ENCODE assay signal across 8 cellular contexts in genomic region chr14:73887704-73888459, GRCh38. TPM values are rescaled to one million over a fixed set of nuclear protein-coding genes. Genes with fewer than 3 reads are reported as not detected.
A peak's percentile ranks its signal among the peaks of the same experiment; 100 is the strongest.
DNase-seq lines count a peak whose midpoint lies in the region; ATAC-seq and TF ChIP-seq lines count a peak whose summit lies in the region.

No MANE protein-coding gene starts in this region.

- intact Hi-C loops in transverse colon (cut with DNase I; ENCODE audit: low total_unique reads) (no loop called here), mucosa of descending colon (cut with DNase I, micrococcal nuclease) (no loop called here)

- TF ChIP-seq CTCF in transverse colon (IDR thresholded peaks at IDR 0.05): no peak
- TF ChIP-seq CTCF in mucosa of descending colon (IDR thresholded peaks at IDR 0.05): no peak

- peaks cover 4 to 16% of the 10 kb centered on the region in 2 donors for H3K36me3 Mint-ChIP-seq in activated T-cell treated with anti-CD3 and anti-CD28 coated beads, Interleukin-2, amount 50 U/mL, for 72 hours (ENCODE audit: insufficient read depth in 2 of 2)
- H3K36me3 Mint-ChIP-seq in activated naive CD8-positive, alpha-beta T cell: peaks cover 2% of the 10 kb centered on the region

- H3K9me3 Mint-ChIP-seq in activated T-cell treated with anti-CD3 and anti-CD28 coated beads, Interleukin-2, amount 50 U/mL, for 72 hours: no peaks in the 10 kb centered on the region
- H3K9me3 Mint-ChIP-seq in activated naive CD8-positive, alpha-beta T cell (ENCODE audit: low read depth): no peaks in the 10 kb centered on the region

- no peaks in the 10 kb centered on the region for H3K27me3 ChIP-seq in transverse colon

- H3K4me3 ChIP-seq in transverse colon (peak overlapping the region in 3 of 4 donors; percentile 72 to 94 (median 92)), mucosa of descending colon (no peak overlapping the region)

- in situ Hi-C loops in transverse colon (cut with MboI; ENCODE audit: low pct_ligation_motif_present in 1 of 4, low pct_unique_long_range_greater_than_20kb in 1 of 4, low sequenced_read_pairs in 3 of 4): no loop called here

- H3K27ac ChIP-seq in transverse colon: peak overlapping the region; percentile 92 to 97 (median 95)

- 21 to 23% methylated on average over 7 of the region's 7 CpGs for WGBS in transverse colon (ENCODE audit: low coverage in 1 of 2), 2 donors

- H3K27ac Mint-ChIP-seq in activated T-cell treated with anti-CD3 and anti-CD28 coated beads, Interleukin-2, amount 50 U/mL, for 72 hours: peak overlapping the region; percentile 100
- peak overlapping the region; percentile 85 for H3K27ac Mint-ChIP-seq in activated naive CD8-positive, alpha-beta T cell

- H3K4me3 Mint-ChIP-seq in activated T-cell treated with anti-CD3 and anti-CD28 coated beads, Interleukin-2, amount 50 U/mL, for 72 hours: peak overlapping the region; percentile 97 to 98
- H3K4me3 Mint-ChIP-seq in activated naive CD8-positive, alpha-beta T cell: peak overlapping the region; percentile 98

- H3K4me1 ChIP-seq in transverse colon (peaks cover 6 to 30% (median 23%) of the 10 kb centered on the region in 4 donors), mucosa of descending colon (ENCODE audit: low read depth) (peaks cover 10% of the 10 kb centered on the region)

- peaks cover 49% of the 10 kb centered on the region for H3K4me1 Mint-ChIP-seq in activated T-cell treated with anti-CD3 and anti-CD28 coated beads, Interleukin-2, amount 50 U/mL, for 72 hours (ENCODE audit: low read depth)
- peaks cover 49% of the 10 kb centered on the region for H3K4me1 Mint-ChIP-seq in activated naive CD8-positive, alpha-beta T cell (ENCODE audit: low read depth)

- no peak for TF ChIP-seq EP300 in transverse colon (IDR thresholded peaks at IDR 0.05; ENCODE audit: low read depth)

- TF ChIP-seq POLR2A in transverse colon (IDR thresholded peaks at IDR 0.05): no peak

- H3K27me3 Mint-ChIP-seq in activated T-cell treated with anti-CD3 and anti-CD28 coated beads, Interleukin-2, amount 50 U/mL, for 72 hours (ENCODE audit: low read depth): no peaks in the 10 kb centered on the region
- no peaks in the 10 kb centered on the region for H3K27me3 Mint-ChIP-seq in activated naive CD8-positive, alpha-beta T cell

- DNase-seq in activated T-cell treated with anti-CD3 and anti-CD28 coated beads, Interleukin-2, amount 50 U/mL, for 72 hours: no peak
- DNase-seq in activated T-cell treated with anti-CD3 and anti-CD28 coated beads, Interleukin-2, amount 50 U/mL, for 48 hours: no peak
- DNase-seq in kidney tubule cell (ENCODE audit: low spot score): peak; percentile 20
- DNase-seq in transverse colon: no peak
- DNase-seq in kidney glomerular epithelial cell (lab: John Stamatoyannopoulos, UW): no peak
- no peak for DNase-seq in mucosa of descending colon

- H3K36me3 ChIP-seq in transverse colon: peaks cover 0 to 3% (median 0%) of the 10 kb centered on the region in 4 donors
- H3K36me3 ChIP-seq in mucosa of descending colon (ENCODE audit: low read depth): no peaks in the 10 kb centered on the region

- H3K9me3 ChIP-seq in transverse colon (no peaks in the 10 kb centered on the region), mucosa of descending colon (no peaks in the 10 kb centered on the region)

- no peak for ATAC-seq in activated T-cell treated with anti-CD3 and anti-CD28 coated beads, Interleukin-2, amount 50 U/mL, for 72 hours (replicated peaks in 1 of 2)
- ATAC-seq in mucosa of descending colon (no peak), HG03521 (IDR thresholded peaks at IDR 0.05; ENCODE audit: unreplicated experiment) (no peak)

RNA-seq across cellular contexts. Expression of gene ZNF410, which starts 1.2 kb away (rescaled TPM):
- 10 to 100 TPM; 81.9 to 90.6 TPM for total RNA-seq in activated T-cell treated with anti-CD3 and anti-CD28 coated beads, Interleukin-2, amount 50 U/mL, for 72 hours
- total RNA-seq in transverse colon (100 to 1,000 TPM in 1 of 4 donors, 10 to 100 TPM in 3; 33.2 to 104 (median 45.9) TPM), mucosa of descending colon (10 to 100 TPM; 38.3 to 47.2 (median 45.1) TPM)

RNA-seq across cellular contexts. Expression of gene PTGR2, which starts 36.3 kb away (rescaled TPM):
- total RNA-seq in activated T-cell treated with anti-CD3 and anti-CD28 coated beads, Interleukin-2, amount 50 U/mL, for 72 hours: 1 to 10 TPM; 4.3 to 6.4 TPM
- 10 to 100 TPM in 2 of 4 donors, 1 to 10 TPM in 2; 1.8 to 15.8 (median 10.8) TPM for total RNA-seq in transverse colon
- total RNA-seq in mucosa of descending colon: 10 to 100 TPM; 11.4 to 23.2 (median 17.2) TPM
